13 cellular contexts compared by ENCODE assay signal in genomic region chr21:33024278-33025103, GRCh38. TPM values are rescaled to one million over a fixed set of nuclear protein-coding genes. Genes with fewer than 3 reads are reported as not detected.
DNase-seq lines count a peak whose midpoint lies in the region; ATAC-seq and TF ChIP-seq lines count a peak whose summit lies in the region.
"Had no signal": no experiment of that assay in that cellular context is flagged by ENCODE, and none has a peak within 500 bp of the region (broad histone marks: within the 10 kb centered on the region; RNA-seq: fewer than 3 reads in every experiment).

No MANE protein-coding gene starts in this region.

- H3K4me3 ChIP-seq in iPS-18c (ENCODE audit: insufficient read depth, low read depth, low read length): peak overlapping the region; percentile 59; the same call in 1 of the 2 replicates

- no peaks in the 10 kb centered on the region for H3K9me3 Mint-ChIP-seq in stimulated activated naive CD8-positive, alpha-beta T cell treated with anti-CD3 and anti-CD28 coated beads, Interleukin-15, amount 100 ng/mL, for 72 hours
- no peaks in the 10 kb centered on the region for H3K9me3 Mint-ChIP-seq in WTC11

- H3K4me3 Mint-ChIP-seq in stimulated activated naive CD8-positive, alpha-beta T cell treated with anti-CD3 and anti-CD28 coated beads, Interleukin-15, amount 100 ng/mL, for 72 hours: peak overlapping the region; percentile 4 to 73
- peak overlapping the region; percentile 73 for H3K4me3 Mint-ChIP-seq in WTC11

- peak overlapping the region in 1 of 2 donors; percentile 51 for H3K27ac Mint-ChIP-seq in stimulated activated naive CD8-positive, alpha-beta T cell treated with anti-CD3 and anti-CD28 coated beads, Interleukin-15, amount 100 ng/mL, for 72 hours
- H3K27ac Mint-ChIP-seq in WTC11: no peak overlapping the region

- no peaks in the 10 kb centered on the region for H3K36me3 Mint-ChIP-seq in WTC11

- no peak for TF ChIP-seq CTCF in WTC11 (IDR thresholded peaks at IDR 0.05)

- peaks cover 89% of the 10 kb centered on the region for H3K4me1 Mint-ChIP-seq in stimulated activated naive CD8-positive, alpha-beta T cell treated with anti-CD3 and anti-CD28 coated beads, Interleukin-15, amount 100 ng/mL, for 72 hours
- H3K4me1 Mint-ChIP-seq in WTC11: peaks cover 58% of the 10 kb centered on the region

- CTCF ChIA-PET in WTC11 (lab: Charles Lee): interaction anchor here (0.6 to 4.7 kb wide), 20 partner anchors 9 to 701 kb away, joined by 3 to 82 read pairs (median 6); no protein-coding TSS in a partner anchor

- DNase-seq in stimulated activated naive CD8-positive, alpha-beta T cell treated with anti-CD3 and anti-CD28 coated beads, Interleukin-15, amount 100 ng/mL, for 72 hours: no peak
- no peak for DNase-seq in stimulated activated naive CD8-positive, alpha-beta T cell treated with anti-CD3 and anti-CD28 coated beads, Interleukin-15, Interleukin-2, amounts not matched to agents 100 U/mL and 50 U/mL, for 24 hours
- DNase-seq in WTC11 (ENCODE audit: low spot score): no peak
- no peak for DNase-seq in HT-29 (ENCODE audit: low spot score)
- no peak for DNase-seq in SW 1271 (lab: John Stamatoyannopoulos, UW)
- DNase-seq in HPDE6-E6E7 (ENCODE audit: extremely low spot score): no peak
- DNase-seq: NK-92 treated with Interleukin-12 subunit alpha and Interleukin-12 subunit beta, amount 100 ng/mL, for 24 hours had no signal

- peaks cover 97% of the 10 kb centered on the region for H3K27me3 Mint-ChIP-seq in stimulated activated naive CD8-positive, alpha-beta T cell treated with anti-CD3 and anti-CD28 coated beads, Interleukin-15, amount 100 ng/mL, for 72 hours
- H3K27me3 Mint-ChIP-seq in WTC11 (ENCODE audit: low read depth): peaks cover 100% of the 10 kb centered on the region

- ATAC-seq in stimulated activated naive CD8-positive, alpha-beta T cell treated with anti-CD3 and anti-CD28 coated beads, Interleukin-15, amount 100 ng/mL, for 72 hours: no peak
- no peak for ATAC-seq in stimulated activated naive CD8-positive, alpha-beta T cell treated with anti-CD3 and anti-CD28 coated beads, Interleukin-15, Interleukin-2, amounts not matched to agents 100 U/mL and 50 U/mL, for 24 hours
- ATAC-seq in WTC11 (no peak), GM18873 (IDR thresholded peaks at IDR 0.05; ENCODE audit: low FRiP score, unreplicated experiment) (no peak)
- ATAC-seq: HCT116 had no signal

- H3K9me3 ChIP-seq in iPS-18c (ENCODE audit: control insufficient read depth, insufficient read depth, low read length): no peaks in the 10 kb centered on the region

- POLR2A ChIA-PET in WTC11 (lab: Charles Lee): interaction anchor here (1.7 to 1.8 kb wide), 2 partner anchors 47 to 103 kb away, joined by 4 to 5 read pairs; no protein-coding TSS in a partner anchor

TF ChIP-seq in WTC11, 78 proteins besides CTCF, POLR2A, EP300 and RAD21:
- TF ChIP-seq E2F5 (CRISPR knock-in tag; IDR thresholded peaks at IDR 0.05) (no peak), ZNF219 (CRISPR knock-in tag; IDR thresholded peaks at IDR 0.05; ENCODE audit: borderline replicate concordance) (no peak), E2F4 (CRISPR knock-in tag; IDR thresholded peaks at IDR 0.05; ENCODE audit: borderline replicate concordance, low read depth) (no peak)

RNA-seq across cellular contexts. Expression of gene OLIG2, which starts 1.2 kb away (rescaled TPM):
- 0.60 to 0.79 TPM (median 0.71 TPM) in 3 replicates for total RNA-seq in WTC11 (2021)
- total RNA-seq in HT-29 (2014; rRNA removed; shearing (Covaris generic)): not detected in 2 replicates
- total RNA-seq: epithelial cell of proximal tubule, mucosa of gallbladder, skeletal muscle tissue had no signal

RNA-seq across cellular contexts. Expression of gene OLIG1, which starts 45.5 kb away (rescaled TPM):
- total RNA-seq in WTC11 (2021): 2.1 to 2.4 TPM (median 2.2 TPM) in 3 replicates
- not detected in 2 replicates for total RNA-seq in HT-29 (2014; rRNA removed; shearing (Covaris generic))
- total RNA-seq: epithelial cell of proximal tubule, mucosa of gallbladder, skeletal muscle tissue had no signal
